ENCODE assay signal across 12 cellular contexts in the genomic region with DNA sequence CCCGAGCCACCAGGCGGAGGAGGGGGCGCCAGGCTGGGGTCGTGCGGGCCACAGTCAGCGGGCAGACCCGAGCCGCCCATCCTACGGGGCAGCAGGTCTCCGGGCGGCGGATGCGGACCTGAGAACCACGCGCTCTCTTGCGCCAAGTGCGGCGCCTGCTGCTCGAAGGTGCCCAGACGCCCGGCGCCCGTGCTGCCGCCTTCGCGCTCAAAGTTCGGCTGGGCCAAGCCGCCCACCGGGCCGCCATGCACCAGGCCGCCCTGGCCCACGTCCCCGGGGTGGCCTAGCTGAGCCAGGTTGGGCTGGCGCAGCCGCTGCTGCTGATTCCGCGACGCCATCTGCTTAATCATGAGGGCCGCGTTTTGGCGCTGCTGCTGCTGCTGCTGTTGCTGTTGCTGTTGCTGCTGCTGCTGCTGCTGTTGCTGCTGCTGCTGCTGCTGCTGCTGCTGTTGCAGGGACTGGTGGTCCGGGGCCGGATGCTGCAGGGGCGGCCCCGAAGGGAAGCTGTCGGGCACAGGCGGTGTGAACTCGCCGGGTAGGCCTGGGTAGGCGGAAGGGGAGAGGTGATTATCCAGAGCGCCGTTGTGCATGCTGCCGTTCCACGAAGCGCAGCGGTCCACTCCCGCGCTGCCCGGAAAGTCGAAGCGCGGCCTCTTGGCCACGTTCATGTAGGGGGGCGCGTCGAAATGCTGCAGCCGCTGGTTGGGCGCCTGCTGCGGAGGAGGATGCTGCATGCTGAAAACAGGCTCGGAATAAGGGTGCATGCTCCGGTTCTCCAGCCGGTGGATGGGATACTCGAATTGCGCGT. TPM values are rescaled to one million over a fixed set of nuclear protein-coding genes. Genes with fewer than 3 reads are reported as not detected.
A peak's percentile ranks its signal among the peaks of the same experiment; 100 is the strongest.
DNase-seq lines count a peak whose midpoint lies in the region; ATAC-seq and TF ChIP-seq lines count a peak whose summit lies in the region.
"Had no signal": no experiment of that assay in that cellular context is flagged by ENCODE, and none has a peak within 500 bp of the region (broad histone marks: within the 10 kb centered on the region; RNA-seq: fewer than 3 reads in every experiment).

No MANE protein-coding gene starts in this region.

- no peaks in the 10 kb centered on the region for H3K27me3 ChIP-seq in ACC112 (ENCODE audit: insufficient read depth, low read length)

- TF ChIP-seq CTCF in endothelial cell (IDR thresholded peaks at IDR 0.05; ENCODE audit: unreplicated experiment) (no peak), nephron (IDR thresholded peaks at IDR 0.05; ENCODE audit: unreplicated experiment in 3 of 3) (no peak)

- H3K4me1 Mint-ChIP-seq in endothelial cell (ENCODE audit: unreplicated experiment) (peaks cover 20% of the 10 kb centered on the region), nephron (peaks cover 51% of the 10 kb centered on the region)

- H3K27ac Mint-ChIP-seq in endothelial cell (ENCODE audit: unreplicated experiment) (no peak overlapping the region), nephron (peak overlapping the region; percentile 54 to 87 (median 80))
- H3K27ac Mint-ChIP-seq: T-cell had no signal

- H3K36me3 ChIP-seq in ACC112 (ENCODE audit: insufficient read depth, low read length), result no peaks in the 10 kb centered on the region
- H3K36me3 ChIP-seq: BE2C had no signal

- peak overlapping the region; percentile 37; the same call in 1 of the 2 replicates for H3K4me3 ChIP-seq in ACC112 (ENCODE audit: low read depth, low read length)

- intact Hi-C loops in sciatic nerve (cut with DNase I), result no loop called here

- ATAC-seq in HG02642 (IDR thresholded peaks at IDR 0.05; ENCODE audit: poor library complexity, unreplicated experiment), result no peak
- ATAC-seq in sciatic nerve, result no peak
- no peak for ATAC-seq in HG03354 (IDR thresholded peaks at IDR 0.05; ENCODE audit: poor library complexity, severe bottlenecking, unreplicated experiment)
- ATAC-seq: T-cell had no signal

- peaks cover 16% of the 10 kb centered on the region for H3K27me3 Mint-ChIP-seq in endothelial cell (ENCODE audit: unreplicated experiment)
- peaks cover 45% of the 10 kb centered on the region for H3K27me3 Mint-ChIP-seq in nephron (ENCODE audit: low read depth)

- no peaks in the 10 kb centered on the region for H3K4me1 ChIP-seq in ACC112 (ENCODE audit: control insufficient read depth, insufficient read depth, low read length, unreplicated experiment)
- H3K4me1 ChIP-seq: BE2C had no signal

- no peaks in the 10 kb centered on the region for H3K36me3 Mint-ChIP-seq in endothelial cell (ENCODE audit: low read depth, unreplicated experiment)
- peaks cover 28% of the 10 kb centered on the region for H3K36me3 Mint-ChIP-seq in nephron (ENCODE audit: low read depth)
- H3K36me3 Mint-ChIP-seq: T-cell had no signal

- H2AFZ ChIP-seq in ACC112 (ENCODE audit: low read length, unreplicated experiment), result no peak overlapping the region

- H3K79me2 ChIP-seq in ACC112 (ENCODE audit: control insufficient read depth, insufficient read depth, low read length, unreplicated experiment), result no peaks in the 10 kb centered on the region

- in situ Hi-C loops in ACHN (cut with HindIII; ENCODE audit: low pct_ligation_motif_present, low pct_unique_long_range_greater_than_20kb, low sequenced_read_pairs), result no loop called here

- H3K27ac ChIP-seq in ACC112 (ENCODE audit: low read depth, low read length), result no peak overlapping the region

- peak overlapping the region; percentile 82 for H3K4me3 Mint-ChIP-seq in endothelial cell (ENCODE audit: unreplicated experiment)
- peak overlapping the region; percentile 88 to 95 (median 93) for H3K4me3 Mint-ChIP-seq in nephron

- peak; percentile 68 for DNase-seq in NCI-H748 (lab: John Stamatoyannopoulos, UW; ENCODE audit: unreplicated experiment)
- no peak for DNase-seq in endothelial cell (ENCODE audit: low spot score)
- DNase-seq in ACHN, result no peak
- no peak for DNase-seq in sciatic nerve (ENCODE audit: low spot score)
- DNase-seq: BE2C; NCI-H1105 treated with DMSO at 0.1 percent for 48 hours; stimulated activated CD4-positive, alpha-beta T cell treated with anti-CD3 and anti-CD28 coated beads, Interleukin-1b, Interleukin-23, amount 100 ng/mL, for 48 hours; T-cell had no signal

- H3K9me3 Mint-ChIP-seq in endothelial cell (ENCODE audit: unreplicated experiment) (no peaks in the 10 kb centered on the region), nephron (no peaks in the 10 kb centered on the region)
- H3K9me3 Mint-ChIP-seq: T-cell had no signal

RNA-seq across cellular contexts. Expression of gene MN1, which starts 2.8 kb away (rescaled TPM):
- 9.9 TPM for total RNA-seq in endothelial cell (ENCODE audit: unreplicated experiment)
- total RNA-seq in sciatic nerve, result 10.4 TPM
